8 cellular contexts compared by ENCODE assay signal in the genomic region with DNA sequence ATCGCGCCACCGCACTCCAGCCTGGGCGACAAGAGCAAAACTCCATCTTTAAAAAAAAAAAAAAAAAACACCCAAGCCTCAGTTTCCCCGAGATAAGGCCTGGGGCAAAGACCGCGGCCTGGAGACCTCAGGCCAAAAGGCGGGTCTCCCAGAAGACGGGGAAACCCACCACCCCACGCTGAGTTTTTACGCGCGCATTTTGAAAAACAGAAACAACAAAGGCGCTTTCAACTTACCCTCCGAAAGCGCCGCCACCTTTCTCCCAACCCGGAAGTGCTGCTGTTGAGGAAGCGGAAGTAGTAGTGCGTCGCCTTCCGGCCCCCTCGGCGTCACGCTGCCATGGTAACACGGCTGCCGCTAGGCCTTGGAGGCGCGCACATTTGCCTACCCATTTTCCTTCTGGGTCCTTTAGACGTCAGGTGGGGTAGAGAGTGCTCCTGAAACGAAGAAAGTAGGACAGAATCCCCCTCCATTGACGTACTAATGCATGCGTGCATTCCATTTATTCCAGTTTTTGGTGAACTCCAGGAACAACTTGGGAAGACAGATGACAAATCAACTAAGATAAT. TPM values are rescaled to one million over a fixed set of nuclear protein-coding genes. Genes with fewer than 3 reads are reported as not detected.
DNase-seq lines count a peak whose midpoint lies in the region; ATAC-seq lines count a peak whose summit lies in the region.

A gene with protein sequence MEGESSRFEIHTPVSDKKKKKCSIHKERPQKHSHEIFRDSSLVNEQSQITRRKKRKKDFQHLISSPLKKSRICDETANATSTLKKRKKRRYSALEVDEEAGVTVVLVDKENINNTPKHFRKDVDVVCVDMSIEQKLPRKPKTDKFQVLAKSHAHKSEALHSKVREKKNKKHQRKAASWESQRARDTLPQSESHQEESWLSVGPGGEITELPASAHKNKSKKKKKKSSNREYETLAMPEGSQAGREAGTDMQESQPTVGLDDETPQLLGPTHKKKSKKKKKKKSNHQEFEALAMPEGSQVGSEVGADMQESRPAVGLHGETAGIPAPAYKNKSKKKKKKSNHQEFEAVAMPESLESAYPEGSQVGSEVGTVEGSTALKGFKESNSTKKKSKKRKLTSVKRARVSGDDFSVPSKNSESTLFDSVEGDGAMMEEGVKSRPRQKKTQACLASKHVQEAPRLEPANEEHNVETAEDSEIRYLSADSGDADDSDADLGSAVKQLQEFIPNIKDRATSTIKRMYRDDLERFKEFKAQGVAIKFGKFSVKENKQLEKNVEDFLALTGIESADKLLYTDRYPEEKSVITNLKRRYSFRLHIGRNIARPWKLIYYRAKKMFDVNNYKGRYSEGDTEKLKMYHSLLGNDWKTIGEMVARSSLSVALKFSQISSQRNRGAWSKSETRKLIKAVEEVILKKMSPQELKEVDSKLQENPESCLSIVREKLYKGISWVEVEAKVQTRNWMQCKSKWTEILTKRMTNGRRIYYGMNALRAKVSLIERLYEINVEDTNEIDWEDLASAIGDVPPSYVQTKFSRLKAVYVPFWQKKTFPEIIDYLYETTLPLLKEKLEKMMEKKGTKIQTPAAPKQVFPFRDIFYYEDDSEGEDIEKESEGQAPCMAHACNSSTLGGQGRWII (minus strand): TSS at position 287 of the 569 bp plus-strand sequence. CDS start 4,019 bp downstream, outside the sequence.

- H3K27me3 ChIP-seq in HUES48 (ENCODE audit: control insufficient read depth, insufficient read depth, low read length): peaks cover 23% of the 10 kb centered on the region
- peaks cover 9% of the 10 kb centered on the region for H3K27me3 ChIP-seq in endocrine pancreas (ENCODE audit: control insufficient read depth, insufficient read depth, low read length)
- H3K27me3 ChIP-seq in mesendoderm (ENCODE audit: insufficient read depth, low read length, poor library complexity): no peaks in the 10 kb centered on the region

- peaks cover 15% of the 10 kb centered on the region for H3K79me2 ChIP-seq in mesendoderm (ENCODE audit: control insufficient read depth, insufficient read depth, low read length)

- H3K18ac ChIP-seq in mesendoderm (ENCODE audit: low read length): peak within 1 kb of the TSS; percentile 64

- peak within 1 kb of the TSS; percentile 54 for H2BK5ac ChIP-seq in mesendoderm (ENCODE audit: low read length)

- H3K4me3 ChIP-seq in HUES48 (ENCODE audit: low read depth, low read length) (peak within 1 kb of the TSS; percentile 96), endocrine pancreas (ENCODE audit: control insufficient read depth, insufficient read depth, low read length) (peak within 1 kb of the TSS; percentile 76), mesendoderm (ENCODE audit: low read length) (peak within 1 kb of the TSS; percentile 93)

- no peak within 1 kb of the TSS for H4K5ac ChIP-seq in mesendoderm (ENCODE audit: low read length)

- H2BK15ac ChIP-seq in mesendoderm (replicated peaks; ENCODE audit: low read depth): no peak within 1 kb of the TSS

- H3K9ac ChIP-seq in HUES48 (ENCODE audit: low read depth, low read length): peak within 1 kb of the TSS; percentile 74
- peak within 1 kb of the TSS; percentile 27 for H3K9ac ChIP-seq in endocrine pancreas (ENCODE audit: control insufficient read depth, insufficient read depth, low read length)
- peak within 1 kb of the TSS; percentile 85 for H3K9ac ChIP-seq in mesendoderm (ENCODE audit: low read length)

- no peak within 1 kb of the TSS for H2BK120ac ChIP-seq in mesendoderm (ENCODE audit: low read depth, low read length)

- H3K56ac ChIP-seq in mesendoderm (ENCODE audit: low read length): peak within 1 kb of the TSS; percentile 84

- peaks cover 12% of the 10 kb centered on the region for H3K79me1 ChIP-seq in mesendoderm (ENCODE audit: low read length)

- H3K4ac ChIP-seq in mesendoderm (ENCODE audit: low read depth, low read length): no peak within 1 kb of the TSS

- peak within 1 kb of the TSS; percentile 46 for H3K27ac ChIP-seq in HUES48 (ENCODE audit: low read depth, low read length)
- H3K27ac ChIP-seq in mesendoderm (ENCODE audit: low read depth, low read length): no peak within 1 kb of the TSS

- peak within 1 kb of the TSS; percentile 98 for H3K4me2 ChIP-seq in mesendoderm (ENCODE audit: low read length)

- H3K36me3 ChIP-seq in HUES48 (ENCODE audit: control insufficient read depth, insufficient read depth, low read length): peaks cover 21% of the 10 kb centered on the region
- H3K36me3 ChIP-seq in endocrine pancreas (ENCODE audit: control insufficient read depth, insufficient read depth, low read length): no peaks in the 10 kb centered on the region
- peaks cover 2% of the 10 kb centered on the region for H3K36me3 ChIP-seq in mesendoderm (ENCODE audit: control insufficient read depth, insufficient read depth, low read length)

- DNase-seq in CMK (ENCODE audit: low read depth) (peak; percentile 54), NOMO-1 treated with dmso at 0.1 percent for 144 hours (lab: John Stamatoyannopoulos, UW; ENCODE audit: unreplicated experiment) (peak; percentile 86), mesendoderm (peak; percentile 96)
- DNase-seq in activated CD8-positive, alpha-beta memory T cell treated with anti-CD3 and anti-CD28 coated beads for 4 hours (ENCODE audit: low read depth in 2 of 2): peak; percentile 90
- DNase-seq in stimulated activated CD8-positive, alpha-beta memory T cell treated with anti-CD3 and anti-CD28 coated beads, Interleukin-12 subunit alpha, Interleukin-12 subunit beta, amount 100 ng/mL, for 24 hours (ENCODE audit: extremely low read depth): peak; percentile 81

- no peak within 1 kb of the TSS for H2AK5ac ChIP-seq in mesendoderm (ENCODE audit: low read length)

- peaks cover 13% of the 10 kb centered on the region for H3K4me1 ChIP-seq in HUES48 (ENCODE audit: control insufficient read depth, insufficient read depth, low read length)
- peaks cover 5% of the 10 kb centered on the region for H3K4me1 ChIP-seq in endocrine pancreas (ENCODE audit: control insufficient read depth, insufficient read depth, low read length)
- H3K4me1 ChIP-seq in mesendoderm (ENCODE audit: control insufficient read depth, low read depth, low read length): peaks cover 12% of the 10 kb centered on the region

- H3K9me3 ChIP-seq in HUES48 (ENCODE audit: control insufficient read depth, insufficient read depth, low read length) (no peaks in the 10 kb centered on the region), endocrine pancreas (ENCODE audit: control insufficient read depth, low read length) (no peaks in the 10 kb centered on the region)

- H3K23ac ChIP-seq in mesendoderm (ENCODE audit: low read length): no peak within 1 kb of the TSS

- ATAC-seq in GM21390 (IDR thresholded peaks at IDR 0.05; ENCODE audit: unreplicated experiment): peak; percentile 75

- no peak within 1 kb of the TSS for H4K8ac ChIP-seq in mesendoderm (ENCODE audit: low read depth, low read length)

- WGBS in mesendoderm (ENCODE audit: extremely low coverage, insufficient coverage, low lambda C conversion rate): no CpG with 5 or more reads among the region's 33 CpGs

RNA-seq across cellular contexts. Expression of the gene that starts here (rescaled TPM):
- polyA plus RNA-seq in mesendoderm (2013, experiment 1 of 2): 30.9 TPM
- polyA plus RNA-seq in mesendoderm (2013, experiment 2 of 2): 31.3 TPM

Comparison
In these comparisons a context has a peak if more than half of its experiments do, and no peak if none do; other contexts are left out.
1. H3K9ac ChIP-seq: peak in every context shown above with its lines; median percentile 85 in mesendoderm; 74 in HUES48; 27 in endocrine pancreas.